In the genomic region with DNA sequence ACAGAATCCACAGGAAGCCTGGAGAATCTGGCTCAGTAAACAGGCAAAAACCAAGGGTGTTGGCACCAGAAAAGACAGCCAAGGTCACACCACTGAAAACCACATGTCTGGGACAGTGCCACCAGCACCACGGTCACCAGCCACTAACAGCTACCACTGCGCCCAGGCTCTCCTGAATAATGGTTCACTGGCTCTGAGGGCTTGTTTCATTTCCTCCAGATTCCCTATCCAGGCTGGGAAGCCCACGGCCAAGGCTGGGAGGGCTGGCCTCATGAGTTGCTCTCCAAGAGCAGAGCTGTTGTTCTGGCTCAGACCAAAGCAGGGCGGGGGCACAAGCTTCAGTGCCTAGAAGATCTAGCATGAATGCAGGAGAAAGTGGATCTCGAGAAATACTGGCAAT, we compare ENCODE assay signal across 9 cellular contexts. TPM values are rescaled to one million over a fixed set of nuclear protein-coding genes. Genes with fewer than 3 reads are reported as not detected.
DNase-seq lines count a peak whose midpoint lies in the region; ATAC-seq, FAIRE-seq and TF ChIP-seq lines count a peak whose summit lies in the region.
"Had no signal": no experiment of that assay in that cellular context is flagged by ENCODE, and none has a peak within 500 bp of the region (broad histone marks: within the 10 kb centered on the region; RNA-seq: fewer than 3 reads in every experiment).

No MANE protein-coding gene starts in this region.

- peak; percentile 80 for DNase-seq in Right ventricle myocardium inferior (ENCODE audit: missing footprints)
- DNase-seq in cardiac septum (ENCODE audit: low spot score) = no peak
- DNase-seq in astrocyte of the hippocampus (ENCODE audit: low read depth, low spot score) = peak; percentile 67
- DNase-seq in left lung = peak in 1 of 2 donors; percentile 37
- DNase-seq in frontal cortex (ENCODE audit: low spot score in 2 of 2) = no peak
- DNase-seq in activated CD4-positive, alpha-beta T cell treated with anti-CD3 and anti-CD28 coated beads for 48 hours = no peak
- no peak for DNase-seq in hepatic stellate cell (ENCODE audit: low spot score)

- no peaks in the 10 kb centered on the region for H3K27me3 ChIP-seq in left lung

- no peak for TF ChIP-seq CTCF in left lung (IDR thresholded peaks at IDR 0.05)

- H3K4me1 ChIP-seq in left lung = peaks cover 5 to 21% of the 10 kb centered on the region in 2 donors

- H3K36me3 ChIP-seq in left lung = no peaks in the 10 kb centered on the region

- H3K9me3 ChIP-seq in left lung = no peaks in the 10 kb centered on the region

- H3K4me3 ChIP-seq in left lung = no peak overlapping the region

- no peak overlapping the region for H3K27ac ChIP-seq in left lung

- no peak for FAIRE-seq in frontal cortex (lab: Jason Lieb, UNC)
- FAIRE-seq: urothelium cell line had no signal

- intact Hi-C loops in Right ventricle myocardium inferior (cut with DNase I) (loop anchor here (1.0 kb wide), 1 partner anchor 200 kb away; no protein-coding TSS in a partner anchor), cardiac septum (cut with DNase I) (no loop called here), left lung (cut with DNase I) (no loop called here)

- ATAC-seq in Right ventricle myocardium inferior (peak; percentile 88), left lung (peak; percentile 43), HG02981 (IDR thresholded peaks at IDR 0.05; ENCODE audit: unreplicated experiment) (no peak)

RNA-seq across cellular contexts. Expression of a gene that starts 54.5 kb away (rescaled TPM):
- 119 TPM for total RNA-seq in Right ventricle myocardium inferior
- total RNA-seq in cardiac septum = 216 TPM
- 10 to 100 TPM; 39.9 to 77.5 TPM for total RNA-seq in left lung
- total RNA-seq in frontal cortex = 40.8 TPM

Comparison
In these comparisons a context has a peak if more than half of its experiments do, and no peak if none do; other contexts are left out.
1. DNase-seq: peak in Right ventricle myocardium inferior (single experiment) and astrocyte of the hippocampus (single experiment); none in cardiac septum (single experiment), frontal cortex (0 of 2), activated CD4-positive, alpha-beta T cell treated with anti-CD3 and anti-CD28 coated beads for 48 hours (single experiment) and hepatic stellate cell (single experiment).